ENCODE assay signal across 1 cellular context in genomic region chr7:100158229-100159098, GRCh38.
TF ChIP-seq lines count a peak whose summit lies in the region.

TSS of gene TRAPPC14 (minus strand) at chr7:100158723. CDS start at chr7:100158499, 224 bp downstream.

TF ChIP-seq in HepG2, 621 proteins besides CTCF, POLR2A, EP300 and RAD21 (continued from another document and continues in another):
- TF ChIP-seq ZFY (CRISPR knock-in tag; IDR thresholded peaks at IDR 0.05) (peak; percentile 58), MIER2 (CRISPR knock-in tag; IDR thresholded peaks at IDR 0.05) (no peak), ARNTL (CRISPR knock-in tag; IDR thresholded peaks at IDR 0.05) (0 out of 2 replicates have a peak, but pooled peaks have one; percentile 10), KIAA2018 (CRISPR knock-in tag; IDR thresholded peaks at IDR 0.05; ENCODE audit: borderline replicate concordance) (no peak), ZNF574 (CRISPR knock-in tag; IDR thresholded peaks at IDR 0.05) (peak; percentile 85), ZNF407 (CRISPR knock-in tag; IDR thresholded peaks at IDR 0.05; ENCODE audit: not compliant biosample characterization) (no peak), POGK (CRISPR knock-in tag; conservative IDR thresholded peaks at IDR 0.05) (peak; percentile 41; the same call in 1 of the 2 replicates), FOXA1 (IDR thresholded peaks at IDR 0.05) (no peak), FOXA1 (CRISPR knock-in tag; IDR thresholded peaks at IDR 0.05) (no peak), SUZ12 (IDR thresholded peaks at IDR 0.05; ENCODE audit: low read depth, low read length) (no peak), ZBED4 (CRISPR knock-in tag; IDR thresholded peaks at IDR 0.05; ENCODE audit: borderline replicate concordance) (peak; percentile 99), NFIB (CRISPR knock-in tag; IDR thresholded peaks at IDR 0.05; ENCODE audit: borderline replicate concordance) (no peak), FOXP1 (IDR thresholded peaks at IDR 0.05) (no peak), FOXP1 (CRISPR knock-in tag; IDR thresholded peaks at IDR 0.05) (0 out of 2 replicates have a peak, but pooled peaks have one; percentile 9), AKAP8 (CRISPR knock-in tag; IDR thresholded peaks at IDR 0.05) (0 out of 2 replicates have a peak, but pooled peaks have one; percentile 31), ZNF777 (CRISPR knock-in tag; IDR thresholded peaks at IDR 0.05) (peak; percentile 55; the same call in 1 of the 2 replicates), ZNF556 (CRISPR knock-in tag; IDR thresholded peaks at IDR 0.05; ENCODE audit: borderline replicate concordance) (peak; percentile 87; the same call in 1 of the 2 replicates), GABPB1 (CRISPR knock-in tag; IDR thresholded peaks at IDR 0.05) (peak; percentile 95), SOX5 (CRISPR knock-in tag; IDR thresholded peaks at IDR 0.05; ENCODE audit: borderline replicate concordance) (peak; percentile 18; the same call in 1 of the 2 replicates), CAMTA2 (CRISPR knock-in tag; IDR thresholded peaks at IDR 0.05; ENCODE audit: borderline replicate concordance) (no peak), ZNF205 (CRISPR knock-in tag; IDR thresholded peaks at IDR 0.05) (peak; percentile 23; the same call in 1 of the 2 replicates), NR2F1 (CRISPR knock-in tag; IDR thresholded peaks at IDR 0.05) (0 out of 4 replicates have a peak, but pooled peaks of 1 of the 2 experiments have one; percentile 20), ATF2 (CRISPR knock-in tag; IDR thresholded peaks at IDR 0.05) (peak; percentile 67; the same call in 1 of the 2 replicates), ZNF816 (CRISPR knock-in tag; IDR thresholded peaks at IDR 0.05; ENCODE audit: borderline replicate concordance) (peak; percentile 61; the same call in 1 of the 2 replicates), MTF1 (CRISPR knock-in tag; IDR thresholded peaks at IDR 0.05) (0 out of 2 replicates have a peak, but pooled peaks have one; percentile 7), AGO1 (IDR thresholded peaks at IDR 0.05; ENCODE audit: low read depth, low read length, poor library complexity, severe bottlenecking) (peak; percentile 86)
